7 cellular contexts compared by ENCODE assay signal in the genomic region with DNA sequence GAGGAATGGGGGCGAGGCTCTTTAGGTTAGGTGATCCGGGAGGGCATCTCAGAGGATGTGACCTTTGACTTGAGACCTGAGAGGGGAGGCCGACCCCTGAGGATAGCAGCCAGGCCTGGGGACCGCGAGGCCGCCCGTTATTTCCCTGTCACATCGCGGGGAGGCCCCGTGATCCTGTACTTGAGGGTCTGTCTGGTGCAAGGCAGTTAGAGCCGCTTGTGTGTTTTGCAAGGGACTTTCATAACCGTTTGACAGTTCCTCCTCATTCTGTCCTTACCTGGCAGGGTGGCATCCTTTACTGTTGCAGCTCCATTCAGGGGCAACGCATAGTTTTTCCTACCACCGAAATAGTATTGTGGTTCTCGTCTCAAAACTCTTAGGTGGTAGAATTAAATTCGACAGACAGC. TPM values are rescaled to one million over a fixed set of nuclear protein-coding genes. Genes with fewer than 3 reads are reported as not detected.
DNase-seq lines count a peak whose midpoint lies in the region; ATAC-seq, FAIRE-seq and TF ChIP-seq lines count a peak whose summit lies in the region.

No MANE protein-coding gene starts in this region.

- no peak for DNase-seq in GM06990 (ENCODE audit: extremely low read depth, insufficient read length)
- DNase-seq in HT1080 (ENCODE audit: low read depth) = peak; percentile 23
- peak; percentile 61 for DNase-seq in activated CD8-positive, alpha-beta T cell treated with anti-CD3 and anti-CD28 coated beads for 36 hours
- no peak for DNase-seq in thoracic aorta (ENCODE audit: low spot score)
- no peak for DNase-seq in frontal cortex (ENCODE audit: low spot score in 2 of 2)

- ATAC-seq in GM19452 (IDR thresholded peaks at IDR 0.05; ENCODE audit: unreplicated experiment) (peak; percentile 19), thoracic aorta (ENCODE audit: insufficient number of reproducible peaks, low FRiP score, low read depth) (no peak)
- ATAC-seq in activated CD8-positive, alpha-beta T cell treated with anti-CD3 and anti-CD28 coated beads for 36 hours = peak; percentile 25

- H3K4me1 ChIP-seq in thoracic aorta (ENCODE audit: control insufficient read depth in 1 of 2, low read depth in 2 of 2) = peaks cover 7 to 9% of the 10 kb centered on the region in 2 donors

- H3K27me3 ChIP-seq in GM06990 (replicated peaks; ENCODE audit: control insufficient read depth, insufficient read depth, low read length) (no peaks in the 10 kb centered on the region), thoracic aorta (replicated peaks; ENCODE audit: insufficient read depth) (no peaks in the 10 kb centered on the region)

- CTCF ChIA-PET in activated CD8-positive, alpha-beta T cell treated with anti-CD3 and anti-CD28 coated beads for 36 hours (lab: Charles Lee) = interaction anchor here (0.8 to 1.2 kb wide), 3 partner anchors 10 to 55 kb away, joined by 3 to 6 read pairs (median 3); no protein-coding TSS in a partner anchor

- POLR2A ChIA-PET in activated CD8-positive, alpha-beta T cell treated with anti-CD3 and anti-CD28 coated beads for 36 hours (lab: Charles Lee) = interaction anchor here (0.6 to 2.0 kb wide), 8 partner anchors 8 to 154 kb away, joined by 3 to 8 read pairs (median 3); no protein-coding TSS in a partner anchor

- no peaks in the 10 kb centered on the region for H3K9me3 Mint-ChIP-seq in activated CD8-positive, alpha-beta T cell treated with anti-CD3 and anti-CD28 coated beads for 36 hours

- peak overlapping the region; percentile 94 for H3K27ac Mint-ChIP-seq in activated CD8-positive, alpha-beta T cell treated with anti-CD3 and anti-CD28 coated beads for 36 hours

- H3K4me3 Mint-ChIP-seq in activated CD8-positive, alpha-beta T cell treated with anti-CD3 and anti-CD28 coated beads for 36 hours = peak overlapping the region; percentile 96

- H3K4me3 ChIP-seq in GM06990 (replicated peaks; ENCODE audit: low read depth, low read length) = peak overlapping the region; percentile 83
- H3K4me3 ChIP-seq in iPS-18c (ENCODE audit: insufficient read depth, low read depth, low read length) = peak overlapping the region; percentile 86
- H3K4me3 ChIP-seq in thoracic aorta = peak overlapping the region; percentile 94

- H3K4me1 Mint-ChIP-seq in activated CD8-positive, alpha-beta T cell treated with anti-CD3 and anti-CD28 coated beads for 36 hours (ENCODE audit: low read depth) = peaks cover 34% of the 10 kb centered on the region

- H3K27me3 Mint-ChIP-seq in activated CD8-positive, alpha-beta T cell treated with anti-CD3 and anti-CD28 coated beads for 36 hours = peaks cover 2% of the 10 kb centered on the region

- H3K36me3 ChIP-seq in GM06990 (ENCODE audit: control insufficient read depth, insufficient read depth, low read length) (no peaks in the 10 kb centered on the region), thoracic aorta (no peaks in the 10 kb centered on the region)

- no peak overlapping the region for H3K27ac ChIP-seq in thoracic aorta

- no peak for FAIRE-seq in frontal cortex (lab: Jason Lieb, UNC)

- no peaks in the 10 kb centered on the region for H3K9me3 ChIP-seq in iPS-18c (ENCODE audit: control insufficient read depth, insufficient read depth, low read length)
- no peaks in the 10 kb centered on the region for H3K9me3 ChIP-seq in thoracic aorta

- intact Hi-C loops in activated CD8-positive, alpha-beta T cell treated with anti-CD3 and anti-CD28 coated beads for 36 hours (cut with micrococcal nuclease) = no loop called here

- TF ChIP-seq CTCF in GM06990 (IDR thresholded peaks at IDR 0.05; ENCODE audit: insufficient read depth, low read length, poor library complexity, severe bottlenecking) (no peak), thoracic aorta (IDR thresholded peaks at IDR 0.05) (no peak)
- TF ChIP-seq CTCF in activated CD8-positive, alpha-beta T cell treated with anti-CD3 and anti-CD28 coated beads for 36 hours (IDR thresholded peaks at IDR 0.05) = no peak

- H3K36me3 Mint-ChIP-seq in activated CD8-positive, alpha-beta T cell treated with anti-CD3 and anti-CD28 coated beads for 36 hours (ENCODE audit: low read depth) = peaks cover 9% of the 10 kb centered on the region

RNA-seq across cellular contexts. Expression of a gene that starts 0.8 kb away (rescaled TPM):
- total RNA-seq in HT1080 (2014; rRNA removed; shearing (Covaris generic)) = 45.3 and 47.0 TPM in 2 replicates
- polyA plus RNA-seq in HT1080 (2015; cell fraction: cytosol; rRNA removed) = 37.8 and 46.8 TPM in 2 replicates
- 56.0 and 76.2 TPM in 2 replicates for polyA plus RNA-seq in HT1080 (2015; cell fraction: nucleus; rRNA removed)
- 10 to 100 TPM; 80.8 to 82.4 TPM for total RNA-seq in activated CD8-positive, alpha-beta T cell treated with anti-CD3 and anti-CD28 coated beads for 36 hours
- total RNA-seq in thoracic aorta = 1 to 10 TPM; 3.0 to 4.9 TPM
- 85.6 TPM for total RNA-seq in frontal cortex

Comparison
In these comparisons a context has a peak if more than half of its experiments do, and no peak if none do; other contexts are left out.
1. DNase-seq: peak in HT1080 (single experiment) and activated CD8-positive, alpha-beta T cell treated with anti-CD3 and anti-CD28 coated beads for 36 hours (single experiment); none in GM06990 (single experiment), thoracic aorta (single experiment) and frontal cortex (0 of 2).
2. Peak in every context shown above with its lines, with median percentiles within 50 percentile points of each other: H3K4me3 ChIP-seq.